ENCODE assay signal across 19 cellular contexts in genomic region chr1:70490153-70490552, GRCh38.
DNase-seq lines count a peak whose midpoint lies in the region; ATAC-seq, FAIRE-seq and TF ChIP-seq lines count a peak whose summit lies in the region.
"Had no signal": no experiment of that assay in that cellular context is flagged by ENCODE, and none has a peak within 500 bp of the region (broad histone marks: within the 10 kb centered on the region; RNA-seq: fewer than 3 reads in every experiment).

No MANE protein-coding gene starts in this region.

- intact Hi-C loops in K562 (cut with micrococcal nuclease), result no loop called here

- no peak for TF ChIP-seq RAD21 in K562 (CRISPR knock-in tag; conservative IDR thresholded peaks at IDR 0.05 in 1 of 2, IDR thresholded peaks at IDR 0.05 in 1 of 2)

- FAIRE-seq in H54 (lab: Jason Lieb, UNC) (peak; percentile 23), K562 (lab: Jason Lieb, UNC) (no peak), islet of Langerhans (lab: Jason Lieb, UNC) (peak; percentile 55)
- FAIRE-seq: GM12891, GM18507 had no signal

- H3K4me2 ChIP-seq in K562 (ENCODE audit: insufficient read depth, low read length), result no peak overlapping the region
- H3K4me2 ChIP-seq: BLaER1, GM23338 had no signal

- no peaks in the 10 kb centered on the region for H3K4me1 ChIP-seq in K562 (replicated peaks in 1 of 2; ENCODE audit: control insufficient read depth in 2 of 2, insufficient read depth in 2 of 2, low read length in 2 of 2)
- H3K4me1 ChIP-seq: BLaER1, HAP-1 had no signal

- no peak overlapping the region for H3K9ac ChIP-seq in K562 (ENCODE audit: insufficient read depth in 1 of 2, low read depth in 2 of 2, low read length in 2 of 2)
- H3K9ac ChIP-seq: BLaER1 had no signal

- no peaks in the 10 kb centered on the region for H3K36me3 ChIP-seq in K562 (ENCODE audit: control insufficient read depth, insufficient read depth, low read length)
- H3K36me3 ChIP-seq: BLaER1, HAP-1 had no signal

- DNase-seq in H54 (ENCODE audit: insufficient read length, low spot score) (no peak), K562 (ENCODE audit: extremely low read depth in 1 of 4, low spot score in 3 of 4) (no peak), GM10248 (ENCODE audit: extremely low spot score) (no peak), SW480 (ENCODE audit: low spot score) (no peak), HT-29 (ENCODE audit: low spot score) (no peak)
- DNase-seq: 8988T; CD4-positive, CD25-positive, alpha-beta regulatory T cell; CD8-positive, alpha-beta memory T cell; DMS 273 treated with DMSO at 0.1 percent for 48 hours; DMS79; EL; GDM1 had no signal

- no peak overlapping the region for H3K27ac ChIP-seq in K562 (ENCODE audit: extremely low read depth, low read depth, low read length)
- H3K27ac ChIP-seq: BLaER1, C4-2B had no signal

- no peaks in the 10 kb centered on the region for H4K20me1 ChIP-seq in K562 (replicated peaks; ENCODE audit: control insufficient read depth, insufficient read depth, low read length)
- H4K20me1 ChIP-seq: BLaER1 had no signal

- no peak overlapping the region for H3K4me3 ChIP-seq in K562
- H3K4me3 ChIP-seq: BLaER1, GM23338, HAP-1 had no signal

- TF ChIP-seq POLR2A in H54 (IDR thresholded peaks at IDR 0.05; ENCODE audit: low read depth, low read length) (no peak), K562 (conservative IDR thresholded peaks at IDR 0.05) (no peak)

- no peaks in the 10 kb centered on the region for H3K9me3 ChIP-seq in K562 (replicated peaks; ENCODE audit: control insufficient read depth, insufficient read depth, low read depth, low read length)
- H3K9me3 ChIP-seq: HAP-1 had no signal

- TF ChIP-seq CTCF in K562 (IDR thresholded peaks at IDR 0.05 in 2 of 3, conservative IDR thresholded peaks at IDR 0.05 in 1 of 3; ENCODE audit: insufficient read depth in 2 of 3, low read depth in 1 of 3, low read length in 3 of 3) (no peak), GM10248 (IDR thresholded peaks at IDR 0.05; ENCODE audit: control extremely low read depth, extremely low read depth, low read depth, missing control alignments) (no peak)

- no peak overlapping the region for H2AFZ ChIP-seq in K562 (ENCODE audit: low read depth, low read length)
- H2AFZ ChIP-seq: GM23338 had no signal

- no peaks in the 10 kb centered on the region for H3K27me3 ChIP-seq in K562 (ENCODE audit: control insufficient read depth in 2 of 2, insufficient read depth in 2 of 2, low read length in 2 of 2)
- H3K27me3 ChIP-seq: BLaER1 had no signal

- no peaks in the 10 kb centered on the region for H3K79me2 ChIP-seq in K562 (ENCODE audit: control insufficient read depth, insufficient read depth, low read length)

- BruUV-seq in K562 (replicated peaks; lab: Mats Ljungman, UMichigan), result no TSS peak

- in situ Hi-C loops in K562 (cut with MboI), result no loop called here

- CTCF ChIA-PET in K562 (lab: Yijun Ruan, JAX; ENCODE audit: low intra/inter-chr PET ratio), result interaction anchor here (0.6 kb wide), 1 partner anchor 366 kb away, joined by 4 read pairs; no protein-coding TSS in a partner anchor
- CTCF ChIA-PET in GM10248 (lab: Yijun Ruan, JAX), result no interaction called here

- H3K9me1 ChIP-seq in K562 (ENCODE audit: control insufficient read depth, insufficient read depth, low read length), result no peaks in the 10 kb centered on the region

- no peak for ATAC-seq in K562
- ATAC-seq: GM23338 had no signal

- no peak for TF ChIP-seq EP300 in K562 (IDR thresholded peaks at IDR 0.05; ENCODE audit: low read length)

- POLR2A ChIA-PET in K562 (lab: Yijun Ruan, JAX), result no interaction called here
- POLR2A ChIA-PET in GM10248 (lab: Yijun Ruan, JAX), result no interaction called here

- 0% methylated on average over 1 of the region's 1 CpG for WGBS in K562 (ENCODE audit: insufficient coverage, low coverage, missing lambda C conversion rate)

TF ChIP-seq in K562, 482 proteins besides CTCF, POLR2A, EP300 and RAD21:
- TF ChIP-seq RBM25 (IDR thresholded peaks at IDR 0.05; ENCODE audit: low read depth, low read length, severe bottlenecking), result peak; percentile 53
- no peak for TF ChIP-seq NUFIP1 (IDR thresholded peaks at IDR 0.05; ENCODE audit: partially characterized antibody)
- no peak for TF ChIP-seq ZNF280A (IDR thresholded peaks at IDR 0.05; ENCODE audit: low read depth, partially characterized antibody)
- peak; percentile 97 for TF ChIP-seq ZNF507 (tag; conservative IDR thresholded peaks at IDR 0.05)
- no peak for TF ChIP-seq MLX (CRISPR knock-in tag; conservative IDR thresholded peaks at IDR 0.05)
- TF ChIP-seq ZNF354B (CRISPR knock-in tag; IDR thresholded peaks at IDR 0.05), result peak; percentile 78
